Comparison of ENCODE assay signal across 1 cellular context in genomic region chr17:40402668-40403067, GRCh38.
TF ChIP-seq lines count a peak whose summit lies in the region.

No MANE protein-coding gene starts in this region.

TF ChIP-seq in IMR-90, 13 proteins besides CTCF, POLR2A, EP300 and RAD21:
- TF ChIP-seq, protein P1, sequence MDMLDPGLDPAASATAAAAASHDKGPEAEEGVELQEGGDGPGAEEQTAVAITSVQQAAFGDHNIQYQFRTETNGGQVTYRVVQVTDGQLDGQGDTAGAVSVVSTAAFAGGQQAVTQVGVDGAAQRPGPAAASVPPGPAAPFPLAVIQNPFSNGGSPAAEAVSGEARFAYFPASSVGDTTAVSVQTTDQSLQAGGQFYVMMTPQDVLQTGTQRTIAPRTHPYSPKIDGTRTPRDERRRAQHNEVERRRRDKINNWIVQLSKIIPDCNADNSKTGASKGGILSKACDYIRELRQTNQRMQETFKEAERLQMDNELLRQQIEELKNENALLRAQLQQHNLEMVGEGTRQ (IDR thresholded peaks at IDR 0.05; ENCODE audit: low read depth, low read length), result no peak
- TF ChIP-seq CHD1 (IDR thresholded peaks at IDR 0.05; ENCODE audit: low read depth, low read length), result no peak
- no peak for TF ChIP-seq FOS (IDR thresholded peaks at IDR 0.05; ENCODE audit: low read depth, low read length)
- TF ChIP-seq BHLHE40 (IDR thresholded peaks at IDR 0.05; ENCODE audit: low read depth, low read length), result no peak
- TF ChIP-seq SMC3 (IDR thresholded peaks at IDR 0.05; ENCODE audit: low read depth, low read length), result no peak
- TF ChIP-seq NFE2L2 (IDR thresholded peaks at IDR 0.05; ENCODE audit: low read depth, low read length), result no peak
- TF ChIP-seq MAFK (IDR thresholded peaks at IDR 0.05; ENCODE audit: low read depth, low read length), result no peak
